In genomic region chr22:20268350-20269012, GRCh38 we compare ENCODE assay signal across 8 cellular contexts.
A peak's percentile ranks its signal among the peaks of the same experiment; 100 is the strongest.
DNase-seq lines count a peak whose midpoint lies in the region; TF ChIP-seq lines count a peak whose summit lies in the region.

No MANE protein-coding gene starts in this region.

- no peaks in the 10 kb centered on the region for H3K79me2 ChIP-seq in KMS-11 (ENCODE audit: insufficient read depth, low read depth)

- H3K36me3 ChIP-seq in KMS-11 (ENCODE audit: insufficient read depth) (no peaks in the 10 kb centered on the region), WERI-Rb-1 (no peaks in the 10 kb centered on the region)

- H3K9me3 ChIP-seq in WERI-Rb-1 (ENCODE audit: severe bottlenecking) = no peaks in the 10 kb centered on the region

- H3K4me1 ChIP-seq in KMS-11 (ENCODE audit: low read depth, poor library complexity, severe bottlenecking) = no peaks in the 10 kb centered on the region

- DNase-seq in DMS 273 (lab: John Stamatoyannopoulos, UW; ENCODE audit: unreplicated experiment) (peak; percentile 81), DMS 273 treated with DMSO at 0.1 percent for 48 hours (lab: John Stamatoyannopoulos, UW) (no peak), WERI-Rb-1 (peak; percentile 65), cardiac fibroblast (ENCODE audit: low read depth in 2 of 2) (peak; percentile 36 to 55), 8988T (no peak)
- peak; percentile 42 to 45 for DNase-seq in stimulated activated CD4-positive, alpha-beta T cell treated with anti-CD3 and anti-CD28 coated beads, Interleukin-4, amount 100 ng/mL, for 48 hours (ENCODE audit: low read depth in 2 of 2)

- H2AFZ ChIP-seq in KMS-11 (ENCODE audit: low read depth) = no peak overlapping the region

- no peak overlapping the region for H3K4me2 ChIP-seq in KMS-11

- peaks cover 37% of the 10 kb centered on the region; the same call in 1 of the 2 replicates for H3K27me3 ChIP-seq in KMS-11 (ENCODE audit: insufficient read depth, low read depth)
- no peaks in the 10 kb centered on the region for H3K27me3 ChIP-seq in WERI-Rb-1 (ENCODE audit: insufficient read depth, low read depth, severe bottlenecking)
- H3K27me3 ChIP-seq in layer of hippocampus (ENCODE audit: control insufficient read depth, insufficient read depth, low read length) = no peaks in the 10 kb centered on the region

- no peak overlapping the region for H3K9ac ChIP-seq in KMS-11

- H3K27ac ChIP-seq in KMS-11 = no peak overlapping the region
- H3K27ac ChIP-seq in WERI-Rb-1 = peak overlapping the region; percentile 80
- H3K27ac ChIP-seq in layer of hippocampus (ENCODE audit: low read depth, low read length) = peak overlapping the region; percentile 57

- TF ChIP-seq CTCF in KMS-11 (conservative IDR thresholded peaks at IDR 0.05; ENCODE audit: low read depth, low read length) (peak; percentile 35; the same call in 1 of the 2 replicates), WERI-Rb-1 (IDR thresholded peaks at IDR 0.05; ENCODE audit: low read depth, low read length) (peak; percentile 64), cardiac fibroblast (IDR thresholded peaks at IDR 0.05; ENCODE audit: low read depth, low read length) (peak; percentile 35)

- no peaks in the 10 kb centered on the region for H4K20me1 ChIP-seq in KMS-11 (ENCODE audit: insufficient read depth)

- no peak overlapping the region for H3K4me3 ChIP-seq in KMS-11 (IDR thresholded peaks at IDR 0.05; ENCODE audit: insufficient read depth, low read depth, low read length)
- H3K4me3 ChIP-seq in WERI-Rb-1 (ENCODE audit: low read depth, low read length) = peak overlapping the region; percentile 39
- no peak overlapping the region for H3K4me3 ChIP-seq in cardiac fibroblast (replicated peaks in 1 of 2; ENCODE audit: low read depth in 2 of 2, low read length in 2 of 2)

Comparison
In these comparisons a context has a peak if more than half of its experiments do, and no peak if none do; other contexts are left out.
1. DNase-seq: peak in DMS 273 (single experiment), WERI-Rb-1 (single experiment), cardiac fibroblast (2 of 2) and stimulated activated CD4-positive, alpha-beta T cell treated with anti-CD3 and anti-CD28 coated beads, Interleukin-4, amount 100 ng/mL, for 48 hours (2 of 2); none in DMS 273 treated with DMSO at 0.1 percent for 48 hours (single experiment) and 8988T (single experiment).
2. Peak in every context shown above with its lines, with median percentiles within 50 percentile points of each other: CTCF ChIP-seq.